Comparison of ENCODE assay signal across 4 cellular contexts in genomic region chrX:2796808-2797207, GRCh38. TPM values are rescaled to one million over a fixed set of nuclear protein-coding genes. Genes with fewer than 3 reads are reported as not detected.
"Had no signal": no experiment of that assay in that cellular context is flagged by ENCODE, and none has a peak within 500 bp of the region (broad histone marks: within the 10 kb centered on the region; RNA-seq: fewer than 3 reads in every experiment).

No MANE protein-coding gene starts in this region.

RNA-seq across cellular contexts. Expression of gene GYG2, which starts 31.9 kb away (rescaled TPM):
- total RNA-seq: activated CD8-positive, alpha-beta memory T cell treated with anti-CD3 and anti-CD28 coated beads for 36 hours had no signal

RNA-seq across cellular contexts. Expression of gene XG, which starts 45.0 kb away (rescaled TPM):
- total RNA-seq: activated CD8-positive, alpha-beta memory T cell treated with anti-CD3 and anti-CD28 coated beads for 36 hours; glomerular endothelial cell; lung microvascular endothelial cell; occipital lobe had no signal
